ENCODE assay signal across 31 cellular contexts in the genomic region with DNA sequence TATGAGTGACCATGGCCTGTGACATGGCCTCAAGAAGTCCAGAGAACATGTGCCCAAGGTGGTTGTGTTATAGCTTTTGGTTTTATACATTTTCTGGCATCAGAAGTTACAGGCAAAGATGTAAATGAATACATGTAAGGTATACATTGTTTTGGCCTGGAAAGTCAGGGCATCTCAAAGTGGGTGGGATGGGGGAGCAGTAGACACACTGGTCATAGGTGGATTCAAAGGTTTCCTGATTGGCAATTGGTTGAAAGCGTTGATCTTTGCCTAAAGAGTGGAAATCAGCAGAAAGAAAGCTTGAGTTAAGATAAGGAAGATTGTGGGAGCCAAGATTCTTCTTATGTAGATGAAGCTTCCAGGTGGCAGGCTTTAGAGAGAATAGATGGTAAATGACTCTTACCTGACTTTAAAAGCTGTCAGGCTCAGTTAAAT.
"Had no signal": no experiment of that assay in that cellular context is flagged by ENCODE, and none has a peak within 500 bp of the region (broad histone marks: within the 10 kb centered on the region; RNA-seq: fewer than 3 reads in every experiment).

No MANE protein-coding gene starts in this region.

- H3K36me3 Mint-ChIP-seq: activated CD8-positive, alpha-beta memory T cell treated with anti-CD3 and anti-CD28 coated beads, Interleukin-2, amount 10 ng/mL, durations not matched to agents 7 days and 5 days; activated naive CD8-positive, alpha-beta T cell; immature natural killer cell; naive thymus-derived CD8-positive, alpha-beta T cell; neural progenitor cell; stimulated activated memory B cell treated with anti-CD40 and anti-IgM and Interleukin-4, amounts not matched to agents 10 μg/mL and 1 μg/mL and 100 μg/mL, for 72 hours had no signal

- H3K27ac ChIP-seq: gastrocnemius medialis, hepatocyte, neural progenitor cell, parathyroid adenoma, psoas muscle, sigmoid colon, upper lobe of right lung had no signal

- H3K27ac Mint-ChIP-seq: activated B cell treated with CpG ODN at 0.5 μM for 24 hours; activated CD4-positive, alpha-beta T cell treated with anti-CD3 and anti-CD28 coated beads for 36 hours; activated CD8-positive, alpha-beta memory T cell treated with anti-CD3 and anti-CD28 coated beads, Interleukin-2, amount 10 ng/mL, durations not matched to agents 7 days and 5 days; activated CD8-positive, alpha-beta T cell treated with anti-CD3 and anti-CD28 coated beads, Interleukin-2, amount 10 ng/mL, durations not matched to agents 7 days and 5 days; activated naive CD8-positive, alpha-beta T cell; activated T-helper 2 cell treated with anti-CD3 and anti-CD28 coated beads, Interferon-gamma antibody, Interleukin-2, Interleukin-4, amounts not matched to agents 10 μg/mL and 5 μg/mL and 100 μg/mL, durations not matched to agents 14 hours and 24 hours and 36 hours; immature natural killer cell; naive thymus-derived CD8-positive, alpha-beta T cell; neural progenitor cell; stimulated activated memory B cell treated with anti-CD40 and anti-IgM and Interleukin-4, amounts not matched to agents 10 μg/mL and 1 μg/mL and 100 μg/mL, for 72 hours; stimulated activated naive CD8-positive, alpha-beta T cell treated with anti-CD3 and anti-CD28 coated beads, Interleukin-15, amount 100 ng/mL, for 72 hours had no signal

- H3K4me1 ChIP-seq: gastrocnemius medialis, parathyroid adenoma, psoas muscle, sigmoid colon, upper lobe of right lung had no signal

- H3K4me1 Mint-ChIP-seq: activated CD4-positive, alpha-beta T cell treated with anti-CD3 and anti-CD28 coated beads for 36 hours; activated CD8-positive, alpha-beta memory T cell treated with anti-CD3 and anti-CD28 coated beads, Interleukin-2, amount 10 ng/mL, durations not matched to agents 7 days and 5 days; central memory CD8-positive, alpha-beta T cell; immature natural killer cell; neural progenitor cell; stimulated activated memory B cell treated with anti-CD40 and anti-IgM and Interleukin-4, amounts not matched to agents 10 μg/mL and 1 μg/mL and 100 μg/mL, for 72 hours; stimulated activated naive CD8-positive, alpha-beta T cell treated with anti-CD3 and anti-CD28 coated beads, Interleukin-15, amount 100 ng/mL, for 72 hours had no signal

- H3K27me3 ChIP-seq: gastrocnemius medialis, hepatocyte, neural progenitor cell, sigmoid colon, upper lobe of right lung had no signal

- H3K36me3 ChIP-seq: gastrocnemius medialis, neural progenitor cell, sigmoid colon, upper lobe of right lung had no signal

- H3K9me3 ChIP-seq: gastrocnemius medialis, psoas muscle, sigmoid colon, upper lobe of right lung had no signal

- H3K4me3 Mint-ChIP-seq: activated B cell treated with CpG ODN at 0.5 μM for 24 hours; activated CD4-positive, alpha-beta T cell treated with anti-CD3 and anti-CD28 coated beads for 36 hours; activated CD8-positive, alpha-beta memory T cell treated with anti-CD3 and anti-CD28 coated beads, Interleukin-2, amount 10 ng/mL, durations not matched to agents 7 days and 5 days; activated CD8-positive, alpha-beta T cell treated with anti-CD3 and anti-CD28 coated beads, Interleukin-2, amount 10 ng/mL, durations not matched to agents 7 days and 5 days; activated naive CD8-positive, alpha-beta T cell; central memory CD8-positive, alpha-beta T cell; immature natural killer cell; naive thymus-derived CD8-positive, alpha-beta T cell; neural progenitor cell; stimulated activated memory B cell treated with anti-CD40 and anti-IgM and Interleukin-4, amounts not matched to agents 10 μg/mL and 1 μg/mL and 100 μg/mL, for 72 hours; stimulated activated naive CD8-positive, alpha-beta T cell treated with anti-CD3 and anti-CD28 coated beads, Interleukin-15, amount 100 ng/mL, for 72 hours had no signal

- H3K4me3 ChIP-seq: gastrocnemius medialis, hepatocyte, neural progenitor cell, psoas muscle, sigmoid colon, upper lobe of right lung had no signal

- H3K27me3 Mint-ChIP-seq: activated B cell treated with CpG ODN at 0.5 μM for 24 hours had no signal

- H3K9me3 Mint-ChIP-seq: activated B cell treated with CpG ODN at 0.5 μM for 24 hours; activated T-helper 2 cell treated with anti-CD3 and anti-CD28 coated beads, Interferon-gamma antibody, Interleukin-2, Interleukin-4, amounts not matched to agents 10 μg/mL and 5 μg/mL and 100 μg/mL, durations not matched to agents 14 hours and 24 hours and 36 hours; central memory CD8-positive, alpha-beta T cell had no signal

- DNase-seq: activated B cell treated with CpG ODN at 0.5 μM for 24 hours; activated CD4-positive, alpha-beta T cell treated with anti-CD3 and anti-CD28 coated beads for 36 hours; activated CD8-positive, alpha-beta memory T cell treated with anti-CD3 and anti-CD28 coated beads, Interleukin-2, amount 10 ng/mL, durations not matched to agents 7 days and 5 days; activated CD8-positive, alpha-beta T cell treated with anti-CD3 and anti-CD28 coated beads, Interleukin-2, amount 10 ng/mL, durations not matched to agents 7 days and 5 days; activated T-cell treated with anti-CD3 and anti-CD28 coated beads, Interleukin-2, amount 50 U/mL, for 48 hours; anterior cingulate cortex; dermis blood vessel endothelial cell; effector CD4-positive, alpha-beta T cell; gastrocnemius medialis; immature natural killer cell; kidney; left colon; naive thymus-derived CD8-positive, alpha-beta T cell; occipital lobe; psoas muscle; sigmoid colon; small intestine; stimulated activated CD4-positive, alpha-beta T cell treated with anti-CD3 and anti-CD28 coated beads, Interleukin-1b, Interleukin-23, amount 100 ng/mL, for 48 hours; stimulated activated CD4-positive, alpha-beta T cell treated with anti-CD3 and anti-CD28 coated beads, Interleukin-4, amount 100 ng/mL, for 4 hours; stimulated activated CD8-positive, alpha-beta memory T cell treated with anti-CD3 and anti-CD28 coated beads, Interleukin-4, amount 100 ng/mL, for 48 hours; stimulated activated naive CD8-positive, alpha-beta T cell treated with anti-CD3 and anti-CD28 coated beads, Interleukin-15, amount 100 ng/mL, for 72 hours; substantia nigra; T-helper 2 cell; upper lobe of right lung had no signal

- ATAC-seq: activated CD4-positive, alpha-beta T cell treated with anti-CD3 and anti-CD28 coated beads for 36 hours; activated CD8-positive, alpha-beta memory T cell treated with anti-CD3 and anti-CD28 coated beads, Interleukin-2, amount 10 ng/mL, durations not matched to agents 7 days and 5 days; activated CD8-positive, alpha-beta T cell treated with anti-CD3 and anti-CD28 coated beads, Interleukin-2, amount 10 ng/mL, durations not matched to agents 7 days and 5 days; gastrocnemius medialis; left colon; naive thymus-derived CD8-positive, alpha-beta T cell; psoas muscle; stimulated activated memory B cell treated with anti-CD40 and anti-IgM and Interleukin-4, amounts not matched to agents 10 μg/mL and 1 μg/mL and 100 μg/mL, for 72 hours; stimulated activated naive CD8-positive, alpha-beta T cell treated with anti-CD3 and anti-CD28 coated beads, Interleukin-15, amount 100 ng/mL, for 72 hours; upper lobe of right lung had no signal
